9 cellular contexts compared by ENCODE assay signal in genomic region chr13:77429320-77430142, GRCh38.
DNase-seq lines count a peak whose midpoint lies in the region; ATAC-seq and TF ChIP-seq lines count a peak whose summit lies in the region.
"Had no signal": no experiment of that assay in that cellular context is flagged by ENCODE, and none has a peak within 500 bp of the region (broad histone marks: within the 10 kb centered on the region; RNA-seq: fewer than 3 reads in every experiment).

No MANE protein-coding gene starts in this region.

- H3K27ac Mint-ChIP-seq in activated CD4-positive, alpha-beta T cell treated with anti-CD3 and anti-CD28 coated beads for 36 hours: peak overlapping the region; percentile 81
- H3K27ac Mint-ChIP-seq: natural killer cell treated with Interleukin-12 subunit alpha and Interleukin-12 subunit beta and Interleukin-15 and Interleukin-18, amount 100 ng/mL, for 72 hours had no signal

- DNase-seq in activated CD4-positive, alpha-beta T cell treated with anti-CD3 and anti-CD28 coated beads for 36 hours: peak; percentile 74
- no peak for DNase-seq in activated CD4-positive, alpha-beta T cell treated with anti-CD3 and anti-CD28 coated beads, Interleukin-2, amount 50 U/mL, for 1 hour
- DNase-seq in SIG-M5 treated with dmso at 0.1 percent for 504 hours (lab: John Stamatoyannopoulos, UW; ENCODE audit: unreplicated experiment) (peak; percentile 94), NCI-H446 (lab: John Stamatoyannopoulos, UW) (no peak), tibial nerve (ENCODE audit: low spot score in 2 of 2) (no peak)
- peak; percentile 69 for DNase-seq in stimulated activated CD4-positive, alpha-beta T cell treated with anti-CD3 and anti-CD28 coated beads, Interleukin-4, amount 100 ng/mL, for 24 hours
- DNase-seq in effector CD8-positive, alpha-beta T cell (lab: John Stamatoyannopoulos, UW): no peak

- H3K27ac ChIP-seq in tibial nerve: no peak overlapping the region

- CTCF ChIA-PET in activated CD4-positive, alpha-beta T cell treated with anti-CD3 and anti-CD28 coated beads for 36 hours (lab: Charles Lee): interaction anchor here (0.8 to 1.5 kb wide), 4 partner anchors 13 to 51 kb away, joined by 3 to 8 read pairs (median 3); no protein-coding TSS in a partner anchor

- WGBS in tibial nerve, 2 donors: 82 to 83% methylated on average over 8 of the region's 8 CpGs

- no peak for TF ChIP-seq EP300 in tibial nerve (IDR thresholded peaks at IDR 0.05)

- H3K27me3 Mint-ChIP-seq in activated CD4-positive, alpha-beta T cell treated with anti-CD3 and anti-CD28 coated beads for 36 hours: peaks cover under 1% of the 10 kb centered on the region

- no peaks in the 10 kb centered on the region for H3K36me3 Mint-ChIP-seq in activated CD4-positive, alpha-beta T cell treated with anti-CD3 and anti-CD28 coated beads for 36 hours (ENCODE audit: low read depth)
- H3K36me3 Mint-ChIP-seq: natural killer cell treated with Interleukin-12 subunit alpha and Interleukin-12 subunit beta and Interleukin-15 and Interleukin-18, amount 100 ng/mL, for 72 hours had no signal

- ATAC-seq in activated CD4-positive, alpha-beta T cell treated with anti-CD3 and anti-CD28 coated beads for 36 hours: peak; percentile 88
- peak; percentile 67 for ATAC-seq in HG02870 (IDR thresholded peaks at IDR 0.05; ENCODE audit: unreplicated experiment)

- no peaks in the 10 kb centered on the region for H3K36me3 ChIP-seq in tibial nerve

- H3K4me1 ChIP-seq in tibial nerve: peaks cover 0 to 9% (median 0%) of the 10 kb centered on the region in 4 donors

- intact Hi-C loops in activated CD4-positive, alpha-beta T cell treated with anti-CD3 and anti-CD28 coated beads for 36 hours (cut with DNase I, micrococcal nuclease): loop anchor here (1.0 kb wide), 2 partner anchors 84 to 138 kb away; no protein-coding TSS in a partner anchor

- H3K4me1 Mint-ChIP-seq in activated CD4-positive, alpha-beta T cell treated with anti-CD3 and anti-CD28 coated beads for 36 hours: peaks cover 17% of the 10 kb centered on the region

- TF ChIP-seq CTCF in tibial nerve (IDR thresholded peaks at IDR 0.05): no peak

- POLR2A ChIA-PET in activated CD4-positive, alpha-beta T cell treated with anti-CD3 and anti-CD28 coated beads for 36 hours (lab: Charles Lee): interaction anchor here (1.0 kb wide), 1 partner anchor 84 kb away, joined by 3 read pairs; no protein-coding TSS in a partner anchor

- no peaks in the 10 kb centered on the region for H3K27me3 ChIP-seq in tibial nerve

- no peak overlapping the region for H3K4me3 Mint-ChIP-seq in activated CD4-positive, alpha-beta T cell treated with anti-CD3 and anti-CD28 coated beads for 36 hours
- H3K4me3 Mint-ChIP-seq: natural killer cell treated with Interleukin-12 subunit alpha and Interleukin-12 subunit beta and Interleukin-15 and Interleukin-18, amount 100 ng/mL, for 72 hours had no signal

- no peak overlapping the region for H3K4me3 ChIP-seq in tibial nerve

- peaks cover 2% of the 10 kb centered on the region for H3K9me3 Mint-ChIP-seq in activated CD4-positive, alpha-beta T cell treated with anti-CD3 and anti-CD28 coated beads for 36 hours (ENCODE audit: low read depth)

- no peak for TF ChIP-seq POLR2A in tibial nerve (IDR thresholded peaks at IDR 0.05)

- H3K9me3 ChIP-seq in tibial nerve: no peaks in the 10 kb centered on the region

Comparison
In these comparisons a context has a peak if more than half of its experiments do, and no peak if none do; other contexts are left out.
1. DNase-seq: peak in activated CD4-positive, alpha-beta T cell treated with anti-CD3 and anti-CD28 coated beads for 36 hours (single experiment), SIG-M5 treated with dmso at 0.1 percent for 504 hours (single experiment) and stimulated activated CD4-positive, alpha-beta T cell treated with anti-CD3 and anti-CD28 coated beads, Interleukin-4, amount 100 ng/mL, for 24 hours (single experiment); none in activated CD4-positive, alpha-beta T cell treated with anti-CD3 and anti-CD28 coated beads, Interleukin-2, amount 50 U/mL, for 1 hour (single experiment), effector CD8-positive, alpha-beta T cell (single experiment), NCI-H446 (0 of 2) and tibial nerve (0 of 2).